17 cellular contexts compared by ENCODE assay signal in genomic region chr1:183604811-183605210, GRCh38. TPM values are rescaled to one million over a fixed set of nuclear protein-coding genes. Genes with fewer than 3 reads are reported as not detected.
DNase-seq lines count a peak whose midpoint lies in the region; ATAC-seq, FAIRE-seq and TF ChIP-seq lines count a peak whose summit lies in the region.
"Had no signal": no experiment of that assay in that cellular context is flagged by ENCODE, and none has a peak within 500 bp of the region (broad histone marks: within the 10 kb centered on the region; RNA-seq: fewer than 3 reads in every experiment).

No MANE protein-coding gene starts in this region.

- no peak overlapping the region for H3K56ac ChIP-seq in H1 (replicated peaks; ENCODE audit: insufficient read length, low read depth, low read length)

- H3K4me1 ChIP-seq in liver (ENCODE audit: control insufficient read depth in 4 of 4, insufficient read depth in 4 of 4, low read length in 3 of 4) (peaks cover 0 to 7% (median 3%) of the 10 kb centered on the region in 4 donors), HepG2 (ENCODE audit: insufficient read depth, low read length) (peaks cover 30% of the 10 kb centered on the region), H1 (replicated peaks in 1 of 4; ENCODE audit: control insufficient read depth in 3 of 4, insufficient read depth in 4 of 4, low read length in 3 of 4) (no peaks in the 10 kb centered on the region)

- H4K20me1 ChIP-seq in HepG2 (ENCODE audit: insufficient read depth, low read length) (no peaks in the 10 kb centered on the region), H1 (replicated peaks in 1 of 2; ENCODE audit: control insufficient read depth in 1 of 2, insufficient read depth in 2 of 2, low read length in 2 of 2) (no peaks in the 10 kb centered on the region)

- no peaks in the 10 kb centered on the region for H3K27me3 ChIP-seq in liver (ENCODE audit: control insufficient read depth in 4 of 4, insufficient read depth in 4 of 4, low read length in 3 of 4)
- no peaks in the 10 kb centered on the region for H3K27me3 ChIP-seq in HepG2 (ENCODE audit: control insufficient read depth in 1 of 2, insufficient read depth in 2 of 2, low read length in 2 of 2)
- no peaks in the 10 kb centered on the region for H3K27me3 ChIP-seq in H1 (replicated peaks in 1 of 4; ENCODE audit: control insufficient read depth in 3 of 4, extremely low read depth in 1 of 4, insufficient read depth in 3 of 4, low read length in 3 of 4)

- WGBS in liver, result 85% methylated on average over 8 of the region's 8 CpGs
- WGBS in HepG2 (ENCODE audit: low lambda C conversion rate), result 68% methylated on average over 8 of the region's 8 CpGs
- WGBS in H1 (ENCODE audit: extremely low coverage in 1 of 2, insufficient coverage in 1 of 2, insufficient read length in 1 of 2, insufficient replicate concordance in 2 of 2, low coverage in 1 of 2, low lambda C conversion rate in 2 of 2, missing lambda C conversion rate in 1 of 2), 2 experiments, result 95% methylated on average over 8 of the region's 8 CpGs; no CpG with 5 or more reads in 1 of the 2 experiments

- CTCF ChIA-PET in HepG2 (lab: Yijun Ruan, JAX; ENCODE audit: low intra/inter-chr PET ratio, low total read pairs) (no interaction called here), H1 (lab: Charles Lee; ENCODE audit: partially characterized antibody) (interaction anchor here (0.6 to 0.9 kb wide), 2 partner anchors 17 to 334 kb away, joined by 3 to 4 read pairs; no protein-coding TSS in a partner anchor)

- H4K91ac ChIP-seq in H1 (replicated peaks; ENCODE audit: insufficient read length, low read length), result no peak overlapping the region

- H3K4ac ChIP-seq in H1 (replicated peaks; ENCODE audit: insufficient read length, low read depth, low read length), result no peak overlapping the region

- H2BK120ac ChIP-seq in H1 (replicated peaks; ENCODE audit: low read depth, low read length), result no peak overlapping the region

- H3K4me3 ChIP-seq in liver (ENCODE audit: low read depth in 1 of 3, low read length in 3 of 3) (no peak overlapping the region), HepG2 (replicated peaks in 1 of 3; ENCODE audit: insufficient read depth in 1 of 3, low read depth in 2 of 3, low read length in 3 of 3) (no peak overlapping the region), H1 (ENCODE audit: extremely low read depth in 1 of 4, insufficient read depth in 2 of 4, low read depth in 3 of 4, low read length in 4 of 4) (no peak overlapping the region)

- FAIRE-seq in HepG2 (lab: Jason Lieb, UNC), result no peak
- no peak for FAIRE-seq in H1 (lab: Jason Lieb, UNC)

- H2BK12ac ChIP-seq in H1 (ENCODE audit: low read depth, low read length), result no peak overlapping the region

- H3K79me2 ChIP-seq in HepG2 (ENCODE audit: insufficient read depth, low read length) (no peaks in the 10 kb centered on the region), H1 (ENCODE audit: control insufficient read depth in 1 of 2, insufficient read depth in 2 of 2, low read length in 2 of 2) (no peaks in the 10 kb centered on the region)

- intact Hi-C loops in HepG2 (cut with micrococcal nuclease; ENCODE audit: unreplicated experiment), result no loop called here

- H3K18ac ChIP-seq in H1 (ENCODE audit: extremely low read depth, low read length), result no peak overlapping the region

- no peak overlapping the region for H2BK20ac ChIP-seq in H1 (ENCODE audit: low read length)

- H2BK5ac ChIP-seq in H1 (ENCODE audit: low read depth, low read length), result no peak overlapping the region

- no peaks in the 10 kb centered on the region for H3K23me2 ChIP-seq in H1 (ENCODE audit: low read depth, low read length)

- no peak overlapping the region; the same call in 1 of the 2 replicates for H4K8ac ChIP-seq in H1 (ENCODE audit: extremely low read depth, insufficient read depth, low read length)

- H3K9ac ChIP-seq in liver (ENCODE audit: low read depth in 1 of 2, low read length in 2 of 2) (no peak overlapping the region), HepG2 (ENCODE audit: insufficient read depth, low read depth, low read length) (no peak overlapping the region), H1 (replicated peaks in 1 of 4; ENCODE audit: extremely low read depth in 1 of 4, low read depth in 3 of 4, low read length in 3 of 4) (no peak overlapping the region)

- H3K4me2 ChIP-seq in HepG2 (ENCODE audit: low read depth, low read length), result no peak overlapping the region
- H3K4me2 ChIP-seq in H1 (ENCODE audit: insufficient read depth in 1 of 2, low read depth in 2 of 2, low read length in 2 of 2), result no peak overlapping the region

- no peak overlapping the region for H2AK5ac ChIP-seq in H1 (ENCODE audit: low read depth, low read length)

- H3K36me3 ChIP-seq in liver (ENCODE audit: control insufficient read depth in 4 of 4, insufficient read depth in 3 of 4, low read depth in 1 of 4, low read length in 3 of 4) (no peaks in the 10 kb centered on the region), HepG2 (replicated peaks in 1 of 2; ENCODE audit: control insufficient read depth in 1 of 2, insufficient read depth in 2 of 2, low read length in 2 of 2) (no peaks in the 10 kb centered on the region), H1 (ENCODE audit: control insufficient read depth in 2 of 4, insufficient read depth in 4 of 4, low read length in 3 of 4) (no peaks in the 10 kb centered on the region)

- H3K9me3 ChIP-seq in liver (ENCODE audit: control insufficient read depth in 4 of 4, low read length in 3 of 4) (no peaks in the 10 kb centered on the region), HepG2 (ENCODE audit: low read length) (no peaks in the 10 kb centered on the region), H1 (ENCODE audit: insufficient read depth in 2 of 2, low read depth in 1 of 2, low read length in 1 of 2) (no peaks in the 10 kb centered on the region)

- no peak for ATAC-seq in HepG2
- peak; percentile 3 for ATAC-seq in HG03442 (IDR thresholded peaks at IDR 0.05; ENCODE audit: unreplicated experiment)
- no peak for ATAC-seq in GM18861 (IDR thresholded peaks at IDR 0.05; ENCODE audit: unreplicated experiment)

- H3K27ac ChIP-seq in liver (ENCODE audit: low read depth in 1 of 2, low read length in 2 of 2), result peak overlapping the region; percentile 32 to 58
- no peak overlapping the region for H3K27ac ChIP-seq in HepG2 (ENCODE audit: extremely low read length, insufficient read depth, low read length)
- H3K27ac ChIP-seq in H1 (ENCODE audit: low read depth, low read length), result no peak overlapping the region

- no peak overlapping the region for H4K5ac ChIP-seq in H1 (ENCODE audit: insufficient read length, low read depth, low read length)

- TF ChIP-seq RAD21 in liver (IDR thresholded peaks at IDR 0.05) (no peak), HepG2 (CRISPR knock-in tag; IDR thresholded peaks at IDR 0.05) (no peak), H1 (IDR thresholded peaks at IDR 0.05 in 1 of 2, conservative IDR thresholded peaks at IDR 0.05 in 1 of 2; ENCODE audit: low read depth in 2 of 2, low read length in 2 of 2) (no peak)

- BruUV-seq in HepG2 (replicated peaks; lab: Mats Ljungman, UMichigan), result no TSS peak

- POLR2A ChIA-PET in HepG2 (lab: Yijun Ruan, JAX) (no interaction called here), H1 (lab: Charles Lee; ENCODE audit: partially characterized antibody) (no interaction called here)

- H2AFZ ChIP-seq in HepG2 (ENCODE audit: low read length), result no peak overlapping the region
- H2AFZ ChIP-seq in H1 (ENCODE audit: low read length), result peak overlapping the region; percentile 64; the same call in 1 of the 2 replicates

- TF ChIP-seq CTCF in liver (IDR thresholded peaks at IDR 0.05; ENCODE audit: low read depth, low read length, missing input control) (no peak), HepG2 (CRISPR knock-in tag; IDR thresholded peaks at IDR 0.05) (no peak), H1 (IDR thresholded peaks at IDR 0.05; ENCODE audit: control extremely low read depth in 1 of 3, insufficient read depth in 1 of 3, low read depth in 1 of 3, low read length in 3 of 3) (no peak)

- TF ChIP-seq POLR2A in HepG2 (IDR thresholded peaks at IDR 0.05; ENCODE audit: insufficient read depth in 1 of 2, low read depth in 2 of 2, low read length in 2 of 2), result no peak
- no peak for TF ChIP-seq POLR2A in H1 (IDR thresholded peaks at IDR 0.05; ENCODE audit: control extremely low read depth in 1 of 2, low read depth in 2 of 2, low read length in 2 of 2)

- DNase-seq in HepG2 (ENCODE audit: low spot score), result no peak
- DNase-seq in H1 (ENCODE audit: low read depth in 1 of 2, low spot score in 2 of 2), result peak in 1 of 2 experiments; percentile 19
- DNase-seq in NCI-H2196 treated with DMSO at 0.1 percent for 48 hours (lab: John Stamatoyannopoulos, UW; ENCODE audit: unreplicated experiment), result no peak
- no peak for DNase-seq in stimulated activated naive CD4-positive, alpha-beta T cell treated with Interleukin-2 at 50 U/mL for 16 hours (lab: John Stamatoyannopoulos, UW)
- no peak for DNase-seq in NAMALWA (ENCODE audit: low spot score)
- DNase-seq: activated CD8-positive, alpha-beta memory T cell treated with anti-CD3 and anti-CD28 coated beads for 24 hours; activated naive CD4-positive, alpha-beta T cell treated with anti-CD3 and anti-CD28 coated beads, Interleukin-2, amount 10 ng/mL, durations not matched to agents 7 days and 5 days; central memory CD4-positive, alpha-beta T cell; DMS153; NCI-H1092 treated with DMSO at 0.1 percent for 48 hours; NCI-H82 had no signal

- H3K14ac ChIP-seq in H1 (ENCODE audit: insufficient read length), result no peak overlapping the region

- no peaks in the 10 kb centered on the region for H3K79me1 ChIP-seq in H1 (ENCODE audit: low read depth, low read length)

- H3K23ac ChIP-seq in H1 (ENCODE audit: insufficient read length), result no peak overlapping the region

- H2BK15ac ChIP-seq in H1 (ENCODE audit: low read length), result no peak overlapping the region

- in situ Hi-C loops in HepG2 (cut with HindIII; ENCODE audit: extremely low pct_ligation_motif_present, low pct_unique_long_range_greater_than_20kb), result no loop called here

- TF ChIP-seq EP300 in HepG2 (IDR thresholded peaks at IDR 0.05; ENCODE audit: low read depth in 2 of 2, low read length in 2 of 2), result no peak
- no peak for TF ChIP-seq EP300 in HepG2 (CRISPR knock-in tag; IDR thresholded peaks at IDR 0.05; ENCODE audit: borderline replicate concordance)
- TF ChIP-seq EP300 in H1 (IDR thresholded peaks at IDR 0.05; ENCODE audit: borderline replicate concordance in 1 of 2, low read depth in 2 of 2, low read length in 2 of 2), result no peak

RNA-seq across cellular contexts. Expression of gene NCF2, which starts 14.6 kb away (rescaled TPM):
- total RNA-seq in liver (10 to 100 TPM; 11.5 to 15.1 TPM), HepG2 (2016; rRNA removed; fragmentation: Illumina TruSeq; extraction: Trizol) (0.46 and 1.1 TPM in 2 replicates)
- polyA plus RNA-seq in liver (1 to 10 TPM; 1.2 to 3.4 TPM), HepG2 (2011; rRNA removed) (0.18 and 0.25 TPM in 2 replicates), H1 (2011; rRNA removed) (0.03 TPM in 1 of 2 replicates, not detected in the other)
- 0.26 and 0.30 TPM in 2 replicates for total RNA-seq in HepG2 (2016; cell fraction: cytosol; rRNA removed; fragmentation: Illumina TruSeq; extraction: Trizol; ENCODE audit: low read depth)
- 0.37 and 0.41 TPM in 2 replicates for total RNA-seq in HepG2 (2016; cell fraction: insoluble cytoplasmic fraction; rRNA removed; fragmentation: Illumina TruSeq; extraction: Trizol)
- total RNA-seq in HepG2 (2016; cell fraction: membrane; rRNA removed; fragmentation: Illumina TruSeq; extraction: Trizol), result 0.14 and 0.19 TPM in 2 replicates
- not detected in 2 replicates for total RNA-seq in HepG2 (2016; cell fraction: nucleus; rRNA removed; fragmentation: Illumina TruSeq; extraction: Trizol)
- polyA plus RNA-seq in HepG2 (2011; cell fraction: cytosol; rRNA removed), result 0.50 and 0.68 TPM in 2 replicates
- polyA plus RNA-seq in HepG2 (2011; cell fraction: nucleus; rRNA removed), result 0.10 and 0.35 TPM in 2 replicates
- polyA plus RNA-seq in HepG2 (2012), result 0.21 and 0.25 TPM in 2 replicates
- 0.14 and 0.24 TPM in 2 replicates for polyA plus RNA-seq in HepG2 (2016; cell fraction: cytosol; fragmentation: Illumina TruSeq; extraction: Trizol; ENCODE audit: low read depth)
- 0.27 and 1.4 TPM in 2 replicates for polyA plus RNA-seq in HepG2 (2016; cell fraction: insoluble cytoplasmic fraction; fragmentation: Illumina TruSeq; extraction: Trizol; ENCODE audit: low read depth)
- 0.43 and 0.53 TPM in 2 replicates for polyA plus RNA-seq in HepG2 (2016; cell fraction: membrane; fragmentation: Illumina TruSeq; extraction: Trizol; ENCODE audit: low read depth)
- polyA plus RNA-seq in HepG2 (2016; cell fraction: nucleus; fragmentation: Illumina TruSeq; extraction: Trizol; ENCODE audit: insufficient read depth, low read depth), result 0.72 TPM in 1 of 2 replicates, not detected in the other
- 3.3 TPM in 1 of 2 replicates, not detected in the other for polyA minus RNA-seq in HepG2 (2011; rRNA and poly(A)+ RNA removed; ENCODE audit: low replicate concordance)
- not detected in 2 replicates for polyA minus RNA-seq in HepG2 (2011; cell fraction: cytosol; rRNA and poly(A)+ RNA removed)
- not detected in 2 replicates for polyA minus RNA-seq in HepG2 (2011; cell fraction: nucleus; rRNA and poly(A)+ RNA removed)
- total RNA-seq in H1 (2021; fragmentation: NEBNext Ultra II Directional; extraction: Animal tissue kit (Norgen Biotek cat#: 25700)), result not detected in 2 replicates
- 0.10 TPM for polyA plus RNA-seq in H1 (2011; cell fraction: cytosol; rRNA removed)
- not detected for polyA plus RNA-seq in H1 (2011; cell fraction: nucleus; rRNA removed)
- not detected in 4 replicates for polyA plus RNA-seq in H1 (2012, experiment 1 of 2)
- polyA plus RNA-seq in H1 (2012, experiment 2 of 2), result not detected
- polyA plus RNA-seq in H1 (2013, experiment 1 of 2), result 0.20 TPM
- 0.06 TPM for polyA plus RNA-seq in H1 (2013, experiment 2 of 2)
- 0.07 TPM in 1 of 2 replicates, not detected in the other for polyA minus RNA-seq in H1 (2011; rRNA and poly(A)+ RNA removed)
- not detected for polyA minus RNA-seq in H1 (2011; cell fraction: cytosol; rRNA and poly(A)+ RNA removed)
- not detected for polyA minus RNA-seq in H1 (2011; cell fraction: nucleus; rRNA and poly(A)+ RNA removed)
- total RNA-seq: A673 had no signal

RNA-seq across cellular contexts. Expression of gene ARPC5, which starts 30.8 kb away (rescaled TPM):
- total RNA-seq in liver, result 10 to 100 TPM; 34.9 to 60.1 TPM
- 10 to 100 TPM; 48.5 to 67.0 TPM for polyA plus RNA-seq in liver
- 106 and 148 TPM in 2 replicates for total RNA-seq in HepG2 (2016; rRNA removed; fragmentation: Illumina TruSeq; extraction: Trizol)
- 8.0 and 11.5 TPM in 2 replicates for total RNA-seq in HepG2 (2016; cell fraction: cytosol; rRNA removed; fragmentation: Illumina TruSeq; extraction: Trizol; ENCODE audit: low read depth)
- total RNA-seq in HepG2 (2016; cell fraction: insoluble cytoplasmic fraction; rRNA removed; fragmentation: Illumina TruSeq; extraction: Trizol), result 110 and 163 TPM in 2 replicates
- 39.6 and 47.2 TPM in 2 replicates for total RNA-seq in HepG2 (2016; cell fraction: membrane; rRNA removed; fragmentation: Illumina TruSeq; extraction: Trizol)
- total RNA-seq in HepG2 (2016; cell fraction: nucleus; rRNA removed; fragmentation: Illumina TruSeq; extraction: Trizol), result 45.8 TPM in 2 replicates
- polyA plus RNA-seq in HepG2 (2011; rRNA removed), result 40.1 and 48.4 TPM in 2 replicates
- 21.1 and 33.4 TPM in 2 replicates for polyA plus RNA-seq in HepG2 (2011; cell fraction: cytosol; rRNA removed)
- 7.7 and 10.0 TPM in 2 replicates for polyA plus RNA-seq in HepG2 (2011; cell fraction: nucleus; rRNA removed)
- 50.2 and 53.9 TPM in 2 replicates for polyA plus RNA-seq in HepG2 (2012)
- 8.8 and 9.5 TPM in 2 replicates for polyA plus RNA-seq in HepG2 (2016; cell fraction: cytosol; fragmentation: Illumina TruSeq; extraction: Trizol; ENCODE audit: low read depth)
- 146 and 157 TPM in 2 replicates for polyA plus RNA-seq in HepG2 (2016; cell fraction: insoluble cytoplasmic fraction; fragmentation: Illumina TruSeq; extraction: Trizol; ENCODE audit: low read depth)
- 29.5 and 30.2 TPM in 2 replicates for polyA plus RNA-seq in HepG2 (2016; cell fraction: membrane; fragmentation: Illumina TruSeq; extraction: Trizol; ENCODE audit: low read depth)
- polyA plus RNA-seq in HepG2 (2016; cell fraction: nucleus; fragmentation: Illumina TruSeq; extraction: Trizol; ENCODE audit: insufficient read depth, low read depth), result 58.8 and 62.7 TPM in 2 replicates
- 16.7 and 70.1 TPM in 2 replicates for polyA minus RNA-seq in HepG2 (2011; rRNA and poly(A)+ RNA removed; ENCODE audit: low replicate concordance)
- polyA minus RNA-seq in HepG2 (2011; cell fraction: cytosol; rRNA and poly(A)+ RNA removed), result 28.3 and 29.7 TPM in 2 replicates
- polyA minus RNA-seq in HepG2 (2011; cell fraction: nucleus; rRNA and poly(A)+ RNA removed), result 44.3 and 44.4 TPM in 2 replicates
- 58.9 and 60.8 TPM in 2 replicates for total RNA-seq in H1 (2021; fragmentation: NEBNext Ultra II Directional; extraction: Animal tissue kit (Norgen Biotek cat#: 25700))
- polyA plus RNA-seq in H1 (2011; rRNA removed), result 15.1 and 24.0 TPM in 2 replicates
- polyA plus RNA-seq in H1 (2011; cell fraction: cytosol; rRNA removed), result 35.4 TPM
- 10.3 TPM for polyA plus RNA-seq in H1 (2011; cell fraction: nucleus; rRNA removed)
- polyA plus RNA-seq in H1 (2012, experiment 1 of 2), result 59.1 to 87.7 TPM (median 68.2 TPM) in 4 replicates
- 12.6 TPM for polyA plus RNA-seq in H1 (2012, experiment 2 of 2)
- 52.8 TPM for polyA plus RNA-seq in H1 (2013, experiment 1 of 2)
- 53.5 TPM for polyA plus RNA-seq in H1 (2013, experiment 2 of 2)
- polyA minus RNA-seq in H1 (2011; rRNA and poly(A)+ RNA removed), result 14.8 and 17.4 TPM in 2 replicates
- 39.9 TPM for polyA minus RNA-seq in H1 (2011; cell fraction: cytosol; rRNA and poly(A)+ RNA removed)
- 12.0 TPM for polyA minus RNA-seq in H1 (2011; cell fraction: nucleus; rRNA and poly(A)+ RNA removed)

RNA-seq across cellular contexts. Expression of gene APOBEC4, which starts 48.3 kb away (rescaled TPM):
- not detected for total RNA-seq in liver
- not detected for polyA plus RNA-seq in liver
- total RNA-seq in HepG2 (2016; rRNA removed; fragmentation: Illumina TruSeq; extraction: Trizol), result not detected in 2 replicates
- not detected in 2 replicates for total RNA-seq in HepG2 (2016; cell fraction: cytosol; rRNA removed; fragmentation: Illumina TruSeq; extraction: Trizol; ENCODE audit: low read depth)
- not detected in 2 replicates for total RNA-seq in HepG2 (2016; cell fraction: insoluble cytoplasmic fraction; rRNA removed; fragmentation: Illumina TruSeq; extraction: Trizol)
- total RNA-seq in HepG2 (2016; cell fraction: membrane; rRNA removed; fragmentation: Illumina TruSeq; extraction: Trizol), result not detected in 2 replicates
- not detected in 2 replicates for total RNA-seq in HepG2 (2016; cell fraction: nucleus; rRNA removed; fragmentation: Illumina TruSeq; extraction: Trizol)
- polyA plus RNA-seq in HepG2 (2011; rRNA removed), result not detected in 2 replicates
- not detected in 2 replicates for polyA plus RNA-seq in HepG2 (2011; cell fraction: cytosol; rRNA removed)
- not detected in 2 replicates for polyA plus RNA-seq in HepG2 (2011; cell fraction: nucleus; rRNA removed)
- not detected in 2 replicates for polyA plus RNA-seq in HepG2 (2012)
- not detected in 2 replicates for polyA plus RNA-seq in HepG2 (2016; cell fraction: cytosol; fragmentation: Illumina TruSeq; extraction: Trizol; ENCODE audit: low read depth)
- not detected in 2 replicates for polyA plus RNA-seq in HepG2 (2016; cell fraction: insoluble cytoplasmic fraction; fragmentation: Illumina TruSeq; extraction: Trizol; ENCODE audit: low read depth)
- not detected in 2 replicates for polyA plus RNA-seq in HepG2 (2016; cell fraction: membrane; fragmentation: Illumina TruSeq; extraction: Trizol; ENCODE audit: low read depth)
- not detected in 2 replicates for polyA plus RNA-seq in HepG2 (2016; cell fraction: nucleus; fragmentation: Illumina TruSeq; extraction: Trizol; ENCODE audit: insufficient read depth, low read depth)
- polyA minus RNA-seq in HepG2 (2011; rRNA and poly(A)+ RNA removed; ENCODE audit: low replicate concordance), result not detected in 2 replicates
- polyA minus RNA-seq in HepG2 (2011; cell fraction: cytosol; rRNA and poly(A)+ RNA removed), result not detected in 2 replicates
- polyA minus RNA-seq in HepG2 (2011; cell fraction: nucleus; rRNA and poly(A)+ RNA removed), result not detected in 2 replicates
- total RNA-seq in H1 (2021; fragmentation: NEBNext Ultra II Directional; extraction: Animal tissue kit (Norgen Biotek cat#: 25700)), result not detected in 2 replicates
- polyA plus RNA-seq in H1 (2011; rRNA removed), result not detected in 2 replicates
- polyA plus RNA-seq in H1 (2011; cell fraction: cytosol; rRNA removed), result not detected
- polyA plus RNA-seq in H1 (2011; cell fraction: nucleus; rRNA removed), result not detected
- not detected in 4 replicates for polyA plus RNA-seq in H1 (2012, experiment 1 of 2)
- polyA plus RNA-seq in H1 (2012, experiment 2 of 2), result not detected
- polyA plus RNA-seq in H1 (2013, experiment 1 of 2), result not detected
- polyA plus RNA-seq in H1 (2013, experiment 2 of 2), result not detected
- polyA minus RNA-seq in H1 (2011; rRNA and poly(A)+ RNA removed), result not detected in 2 replicates
- polyA minus RNA-seq in H1 (2011; cell fraction: cytosol; rRNA and poly(A)+ RNA removed), result not detected
- polyA minus RNA-seq in H1 (2011; cell fraction: nucleus; rRNA and poly(A)+ RNA removed), result not detected
- total RNA-seq: A673, subcutaneous adipose tissue had no signal
- polyA plus RNA-seq: esophagus had no signal

Comparison
In these comparisons a context has a peak if more than half of its experiments do, and no peak if none do; other contexts are left out.
1. H3K27ac ChIP-seq: peak in liver (2 of 2); none in HepG2 (single experiment) and H1 (single experiment).